Comparison of ENCODE assay signal across 23 cellular contexts in the genomic region with DNA sequence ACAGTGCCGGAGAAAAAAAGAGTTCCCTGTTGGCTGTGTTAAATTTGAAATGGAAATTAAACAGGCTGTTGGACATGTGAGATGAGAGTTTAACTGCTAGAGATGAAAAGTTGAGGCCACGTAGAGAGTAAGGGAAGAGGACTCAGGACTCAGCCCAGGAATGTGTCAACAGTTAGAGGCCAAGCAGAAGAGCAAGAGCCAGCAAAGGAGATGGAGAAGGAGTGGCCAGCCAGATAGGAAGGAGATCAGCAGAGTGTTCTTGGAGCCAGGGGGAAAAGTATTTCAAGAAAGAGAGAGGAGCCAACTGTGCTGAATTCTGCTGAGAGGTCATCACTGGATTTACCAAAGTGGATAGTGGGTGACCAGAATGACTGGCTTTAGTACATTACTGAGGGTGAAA.
"Had no signal": no experiment of that assay in that cellular context is flagged by ENCODE, and none has a peak within 500 bp of the region (broad histone marks: within the 10 kb centered on the region; RNA-seq: fewer than 3 reads in every experiment).

No MANE protein-coding gene starts in this region.

- DNase-seq: effector memory CD8-positive, alpha-beta T cell; esophagus squamous epithelium; foreskin melanocyte; islet precursor cell; left lung; mesenchymal stem cell; midbrain; nucleus accumbens; retina; right lobe of liver; small intestine; stimulated activated CD4-positive, alpha-beta T cell treated with anti-CD3 and anti-CD28 coated beads, Interleukin-12 subunit alpha, Interleukin-12 subunit beta, amount 100 ng/mL, for 4 hours; stimulated activated naive CD4-positive, alpha-beta T cell; stomach; substantia nigra; transverse colon had no signal

- H3K4me1 ChIP-seq: esophagus squamous epithelium, left lung, neural progenitor cell, parathyroid adenoma, prostate gland, right lobe of liver, stomach had no signal

- H3K36me3 ChIP-seq: neural progenitor cell, prostate gland, thoracic aorta had no signal

- H3K27ac ChIP-seq: epithelial cell of prostate, left lung, neural progenitor cell, parathyroid adenoma, prostate gland, right lobe of liver, stomach, thoracic aorta, transverse colon had no signal

- ATAC-seq: effector memory CD8-positive, alpha-beta T cell; left lung; natural killer cell treated with Interleukin-12 subunit alpha and Interleukin-12 subunit beta and Interleukin-15 and Interleukin-18, amount 100 ng/mL, for 72 hours; right lobe of liver had no signal

- H3K9me3 ChIP-seq: esophagus squamous epithelium, left lung, prostate gland, right lobe of liver, stomach, thoracic aorta, transverse colon had no signal

- H3K27me3 ChIP-seq: esophagus squamous epithelium, left lung, neural progenitor cell, right lobe of liver, stomach, transverse colon had no signal

- H3K4me3 ChIP-seq: esophagus squamous epithelium, left lung, lung, neural progenitor cell, prostate gland, right lobe of liver, stomach, thoracic aorta, transverse colon had no signal
